ENCODE assay signal across 10 cellular contexts in the genomic region with DNA sequence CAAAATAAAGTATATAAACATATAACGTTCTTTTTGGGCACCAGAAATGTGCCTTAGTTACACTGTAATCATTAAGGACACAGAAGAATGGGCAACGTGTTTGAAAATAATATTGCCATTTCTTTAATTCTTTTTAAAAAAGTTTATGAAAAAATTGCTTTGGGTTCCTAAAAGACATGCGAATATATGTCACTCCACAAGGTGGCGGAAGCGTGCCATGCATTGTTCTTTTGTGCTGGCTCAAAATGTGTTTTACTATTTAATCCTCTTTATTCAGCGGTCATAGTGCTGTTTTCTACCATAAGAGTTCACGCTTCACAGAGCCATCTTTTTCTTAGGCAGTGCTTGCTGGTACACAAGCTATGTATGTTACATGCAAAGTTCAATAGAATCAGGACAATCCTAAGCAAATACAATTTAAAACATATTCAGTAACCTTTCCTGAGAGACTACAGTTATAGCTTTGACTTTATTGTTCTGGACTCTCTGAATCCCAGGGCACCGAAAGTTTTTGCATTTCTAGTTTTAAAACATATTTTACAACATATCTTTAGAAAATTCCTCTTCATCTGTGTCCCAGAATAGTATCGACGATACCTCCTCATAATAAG.
A peak's percentile ranks its signal among the peaks of the same experiment; 100 is the strongest.
DNase-seq lines count a peak whose midpoint lies in the region; ATAC-seq and TF ChIP-seq lines count a peak whose summit lies in the region.
"Had no signal": no experiment of that assay in that cellular context is flagged by ENCODE, and none has a peak within 500 bp of the region (broad histone marks: within the 10 kb centered on the region; RNA-seq: fewer than 3 reads in every experiment).

No MANE protein-coding gene starts in this region.

- 27% methylated on average over 10 of the region's 10 CpGs for WGBS in mammary epithelial cell (ENCODE audit: low coverage, missing lambda C conversion rate)

- H3K4me3 ChIP-seq in mammary epithelial cell (replicated peaks in 1 of 3; ENCODE audit: insufficient read depth in 1 of 3, low read depth in 2 of 3, low read length in 3 of 3) (no peak overlapping the region), kidney epithelial cell (ENCODE audit: low read depth, low read length) (no peak overlapping the region)
- H3K4me3 ChIP-seq: BLaER1 had no signal

- CTCF ChIA-PET in mammary epithelial cell (lab: Charles Lee; ENCODE audit: low non-redundant PET): interaction anchor here (0.6 to 0.7 kb wide), 2 partner anchors 464 to 467 kb away, joined by 3 to 4 read pairs; no protein-coding TSS in a partner anchor

- ATAC-seq in HG02588 (IDR thresholded peaks at IDR 0.05; ENCODE audit: unreplicated experiment): peak; percentile 50

- H3K4me1 ChIP-seq in mammary epithelial cell (ENCODE audit: insufficient read depth, low read length): no peaks in the 10 kb centered on the region
- H3K4me1 ChIP-seq: BLaER1 had no signal

- no peaks in the 10 kb centered on the region for H3K9me3 ChIP-seq in mammary epithelial cell (replicated peaks; ENCODE audit: insufficient read depth, low read length)
- H3K9me3 ChIP-seq: BLaER1, neutrophil had no signal

- H3K4me2 ChIP-seq in mammary epithelial cell (ENCODE audit: insufficient read depth, low read depth, low read length): peak overlapping the region; percentile 41
- H3K4me2 ChIP-seq: BLaER1 had no signal

- DNase-seq in DMS153 treated with DMSO at 0.1 percent for 48 hours (lab: John Stamatoyannopoulos, UW; ENCODE audit: unreplicated experiment): peak; percentile 27
- DNase-seq in DMS153 (lab: John Stamatoyannopoulos, UW): no peak
- peak; percentile 14 to 76 (median 35) for DNase-seq in NCI-H1417 (lab: John Stamatoyannopoulos, UW)
- DNase-seq in UCSD-AML1 (lab: John Stamatoyannopoulos, UW; ENCODE audit: unreplicated experiment): peak; percentile 28
- peak; percentile 50 for DNase-seq in mammary epithelial cell
- peak; percentile 19 for DNase-seq in kidney epithelial cell (ENCODE audit: low read depth)
- DNase-seq in stimulated activated CD4-positive, alpha-beta T cell treated with anti-CD3 and anti-CD28 coated beads, Interleukin-4, amount 100 ng/mL, for 1 hour: peak; percentile 41

- H3K27me3 ChIP-seq in mammary epithelial cell (ENCODE audit: insufficient read depth, low read length) (no peaks in the 10 kb centered on the region), kidney epithelial cell (ENCODE audit: control insufficient read depth, insufficient read depth, low read length) (no peaks in the 10 kb centered on the region)
- H3K27me3 ChIP-seq: BLaER1, neutrophil had no signal

- intact Hi-C loops in mammary epithelial cell (cut with micrococcal nuclease): loop anchor here (1.0 to 2.0 kb wide), 5 partner anchors 91 to 560 kb away; no protein-coding TSS in a partner anchor

- peak overlapping the region; percentile 54 for H2AFZ ChIP-seq in mammary epithelial cell (ENCODE audit: low read depth, low read length)

- no peaks in the 10 kb centered on the region for H3K36me3 ChIP-seq in mammary epithelial cell (ENCODE audit: insufficient read depth, low read length)
- no peaks in the 10 kb centered on the region for H3K36me3 ChIP-seq in kidney epithelial cell (ENCODE audit: control insufficient read depth, insufficient read depth, low read length)
- H3K36me3 ChIP-seq: BLaER1, neutrophil had no signal

- H3K9ac ChIP-seq in mammary epithelial cell (ENCODE audit: insufficient read depth, low read length): no peak overlapping the region
- H3K9ac ChIP-seq: BLaER1 had no signal

- dilution Hi-C loops in mammary epithelial cell (cut with HindIII; ENCODE audit: low sequenced_read_pairs): no loop called here

- H4K20me1 ChIP-seq in mammary epithelial cell (ENCODE audit: insufficient read depth, low read length): no peaks in the 10 kb centered on the region
- H4K20me1 ChIP-seq: BLaER1 had no signal

- BruUV-seq in mammary epithelial cell (replicated peaks; lab: Mats Ljungman, UMichigan): no TSS peak

- TF ChIP-seq CTCF in mammary epithelial cell (conservative IDR thresholded peaks at IDR 0.05 in 1 of 2, IDR thresholded peaks at IDR 0.05 in 1 of 2; ENCODE audit: extremely low read depth in 1 of 2, insufficient read depth in 1 of 2, low read depth in 1 of 2, low read length in 2 of 2) (peak; percentile 75 to 83), kidney epithelial cell (IDR thresholded peaks at IDR 0.05; ENCODE audit: insufficient read depth, low read length, poor library complexity, severe bottlenecking) (peak; percentile 77)

- in situ Hi-C loops in mammary epithelial cell (cut with MboI; ENCODE audit: low sequenced_read_pairs in 2 of 2): loop anchor here (10.0 kb wide), 1 partner anchor 468 kb away; a partner anchor contains a TSS

- H3K27ac ChIP-seq in mammary epithelial cell (ENCODE audit: insufficient read depth, low read depth, low read length): no peak overlapping the region
- H3K27ac ChIP-seq: BLaER1, neutrophil had no signal

- no peaks in the 10 kb centered on the region for H3K79me2 ChIP-seq in mammary epithelial cell (ENCODE audit: insufficient read depth, low read length)
